Comparison of ENCODE assay signal across 13 cellular contexts in genomic region chr2:217277646-217278048, GRCh38.
DNase-seq lines count a peak whose midpoint lies in the region; ATAC-seq and TF ChIP-seq lines count a peak whose summit lies in the region.
"Had no signal": no experiment of that assay in that cellular context is flagged by ENCODE, and none has a peak within 500 bp of the region (broad histone marks: within the 10 kb centered on the region; RNA-seq: fewer than 3 reads in every experiment).

No MANE protein-coding gene starts in this region.

- no peak for ATAC-seq in stimulated activated naive CD8-positive, alpha-beta T cell treated with anti-CD3 and anti-CD28 coated beads, Interleukin-15, amount 100 ng/mL, for 72 hours
- no peak for ATAC-seq in HG03045 (IDR thresholded peaks at IDR 0.05; ENCODE audit: unreplicated experiment)
- ATAC-seq: natural killer cell treated with Interleukin-12 subunit alpha and Interleukin-12 subunit beta and Interleukin-15 and Interleukin-18, amount 100 ng/mL, for 72 hours had no signal

- peak in 1 of 56 donors; percentile 18 for TF ChIP-seq CTCF in dorsolateral prefrontal cortex (IDR thresholded peaks at IDR 0.05 in 54 of 56, conservative IDR thresholded peaks at IDR 0.05 in 2 of 56; ENCODE audit: low read depth in 1 of 56, partially characterized antibody in 56 of 56)

- H3K27me3 ChIP-seq in ACC112 (ENCODE audit: insufficient read depth, low read length) (no peaks in the 10 kb centered on the region), dorsolateral prefrontal cortex (no peaks in the 10 kb centered on the region), mesenchymal stem cell (ENCODE audit: control insufficient read depth in 1 of 2, insufficient read depth in 1 of 2, low read length in 2 of 2) (no peaks in the 10 kb centered on the region)
- H3K27me3 ChIP-seq: Peyer's patch had no signal

- H3K27ac Mint-ChIP-seq in stimulated activated naive CD8-positive, alpha-beta T cell treated with anti-CD3 and anti-CD28 coated beads, Interleukin-15, amount 100 ng/mL, for 72 hours: no peak overlapping the region
- H3K27ac Mint-ChIP-seq: B cell; natural killer cell treated with Interleukin-12 subunit alpha and Interleukin-12 subunit beta and Interleukin-15 and Interleukin-18, amount 100 ng/mL, for 72 hours had no signal

- H3K9me3 ChIP-seq in mesenchymal stem cell (ENCODE audit: control insufficient read depth, low read length): no peaks in the 10 kb centered on the region
- H3K9me3 ChIP-seq: Peyer's patch had no signal

- peak overlapping the region; percentile 62; the same call in 1 of the 2 replicates for H3K27ac ChIP-seq in ACC112 (ENCODE audit: low read depth, low read length)
- peak overlapping the region in 20 of 59 donors; percentile 13 to 75 (median 48) for H3K27ac ChIP-seq in dorsolateral prefrontal cortex
- no peak overlapping the region for H3K27ac ChIP-seq in mesenchymal stem cell (ENCODE audit: low read length, poor library complexity, severe bottlenecking)
- H3K27ac ChIP-seq: KMS-11 had no signal

- DNase-seq in NCI-H226 (peak; percentile 82), dorsolateral prefrontal cortex (peak in 8 of 10 donors; percentile 20 to 74 (median 56)), mesenchymal stem cell (peak; percentile 98), NCI-H2227 treated with DMSO at 0.1 percent for 48 hours (lab: John Stamatoyannopoulos, UW) (no peak)
- DNase-seq in stimulated activated naive CD8-positive, alpha-beta T cell treated with anti-CD3 and anti-CD28 coated beads, Interleukin-15, amount 100 ng/mL, for 72 hours: no peak
- DNase-seq in stimulated activated CD4-positive, alpha-beta T cell treated with anti-CD3 and anti-CD28 coated beads, Interleukin-1b, Interleukin-23, amount 100 ng/mL, for 48 hours: no peak
- DNase-seq: effector CD4-positive, alpha-beta T cell; Peyer's patch had no signal

- no peak overlapping the region for H3K18ac ChIP-seq in mesenchymal stem cell (ENCODE audit: low read depth in 1 of 2, low read length in 2 of 2)

- H3K4ac ChIP-seq in mesenchymal stem cell (ENCODE audit: low read depth in 1 of 2, low read length in 2 of 2): no peak overlapping the region

- H3K4me3 ChIP-seq in ACC112 (ENCODE audit: low read depth, low read length) (no peak overlapping the region), dorsolateral prefrontal cortex (peak overlapping the region in 11 of 59 donors; percentile 0 to 44 (median 19)), mesenchymal stem cell (ENCODE audit: insufficient read depth in 1 of 2, low read depth in 1 of 2, low read length in 2 of 2) (no peak overlapping the region)
- H3K4me3 ChIP-seq: Peyer's patch had no signal

- WGBS in mesenchymal stem cell: 0% methylated on average over 5 of the region's 5 CpGs

- H3K4me1 ChIP-seq in ACC112 (ENCODE audit: control insufficient read depth, insufficient read depth, low read length, unreplicated experiment) (peaks cover 32% of the 10 kb centered on the region), mesenchymal stem cell (ENCODE audit: control insufficient read depth, insufficient read depth, low read depth, low read length) (peaks cover 9% of the 10 kb centered on the region)
- H3K4me1 ChIP-seq: Peyer's patch had no signal

- H3K4me3 Mint-ChIP-seq in stimulated activated naive CD8-positive, alpha-beta T cell treated with anti-CD3 and anti-CD28 coated beads, Interleukin-15, amount 100 ng/mL, for 72 hours: no peak overlapping the region
- H3K4me3 Mint-ChIP-seq: B cell; natural killer cell treated with Interleukin-12 subunit alpha and Interleukin-12 subunit beta and Interleukin-15 and Interleukin-18, amount 100 ng/mL, for 72 hours had no signal

- H2BK15ac ChIP-seq in mesenchymal stem cell (ENCODE audit: low read depth, poor library complexity, severe bottlenecking): no peak overlapping the region

- H2AK5ac ChIP-seq in mesenchymal stem cell (ENCODE audit: low read length, severe bottlenecking): no peak overlapping the region

- no peak overlapping the region for H2BK120ac ChIP-seq in mesenchymal stem cell (ENCODE audit: low read depth, low read length)

- H2AFZ ChIP-seq in ACC112 (ENCODE audit: low read length, unreplicated experiment) (no peak overlapping the region), mesenchymal stem cell (ENCODE audit: low read depth, low read length) (no peak overlapping the region)

- H2BK5ac ChIP-seq in mesenchymal stem cell (ENCODE audit: low read depth, low read length, poor library complexity, severe bottlenecking): no peak overlapping the region

- no peaks in the 10 kb centered on the region for H3K4me1 Mint-ChIP-seq in stimulated activated naive CD8-positive, alpha-beta T cell treated with anti-CD3 and anti-CD28 coated beads, Interleukin-15, amount 100 ng/mL, for 72 hours
- H3K4me1 Mint-ChIP-seq: B cell had no signal

- H3K36me3 ChIP-seq in ACC112 (ENCODE audit: insufficient read depth, low read length) (no peaks in the 10 kb centered on the region), mesenchymal stem cell (ENCODE audit: control insufficient read depth in 1 of 2, insufficient read depth in 2 of 2, low read depth in 1 of 2, low read length in 2 of 2) (no peaks in the 10 kb centered on the region)
- H3K36me3 ChIP-seq: Peyer's patch had no signal

- H3K9ac ChIP-seq in mesenchymal stem cell (ENCODE audit: low read length): peak overlapping the region; percentile 9
- H3K9ac ChIP-seq: KMS-11 had no signal

- H2BK12ac ChIP-seq in mesenchymal stem cell (ENCODE audit: low read length in 2 of 2): peak overlapping the region in 1 of 2 experiments; percentile 66

- no peaks in the 10 kb centered on the region for H3K79me1 ChIP-seq in mesenchymal stem cell (replicated peaks; ENCODE audit: low read length, poor library complexity, severe bottlenecking)

- no peaks in the 10 kb centered on the region for H3K9me3 Mint-ChIP-seq in stimulated activated naive CD8-positive, alpha-beta T cell treated with anti-CD3 and anti-CD28 coated beads, Interleukin-15, amount 100 ng/mL, for 72 hours
- H3K9me3 Mint-ChIP-seq: natural killer cell treated with Interleukin-12 subunit alpha and Interleukin-12 subunit beta and Interleukin-15 and Interleukin-18, amount 100 ng/mL, for 72 hours had no signal

- no peak overlapping the region for H4K8ac ChIP-seq in mesenchymal stem cell (ENCODE audit: low read length)

- peak overlapping the region; percentile 1 for H4K91ac ChIP-seq in mesenchymal stem cell (ENCODE audit: low read length)

- H3K14ac ChIP-seq in mesenchymal stem cell (ENCODE audit: low read length in 2 of 2): no peak overlapping the region

- H3K4me2 ChIP-seq in mesenchymal stem cell (ENCODE audit: low read length, poor library complexity, severe bottlenecking): no peak overlapping the region
- H3K4me2 ChIP-seq: KMS-11 had no signal

- peaks cover 6% of the 10 kb centered on the region for H3K27me3 Mint-ChIP-seq in stimulated activated naive CD8-positive, alpha-beta T cell treated with anti-CD3 and anti-CD28 coated beads, Interleukin-15, amount 100 ng/mL, for 72 hours

- intact Hi-C loops in dorsolateral prefrontal cortex (cut with DNase I): loop anchor here in 1 of 2 donors (10.0 kb wide), 1 partner anchor 113 kb away; no protein-coding TSS in a partner anchor

- H3K23ac ChIP-seq in mesenchymal stem cell (ENCODE audit: low read length in 2 of 2): no peak overlapping the region

- H3K79me2 ChIP-seq in ACC112 (ENCODE audit: control insufficient read depth, insufficient read depth, low read length, unreplicated experiment): no peaks in the 10 kb centered on the region

Comparison
In these comparisons a context has a peak if more than half of its experiments do, and no peak if none do; other contexts are left out.
1. DNase-seq: peak in NCI-H226 (single experiment), dorsolateral prefrontal cortex (8 of 10) and mesenchymal stem cell (single experiment); none in stimulated activated naive CD8-positive, alpha-beta T cell treated with anti-CD3 and anti-CD28 coated beads, Interleukin-15, amount 100 ng/mL, for 72 hours (0 of 2), stimulated activated CD4-positive, alpha-beta T cell treated with anti-CD3 and anti-CD28 coated beads, Interleukin-1b, Interleukin-23, amount 100 ng/mL, for 48 hours (single experiment) and NCI-H2227 treated with DMSO at 0.1 percent for 48 hours (single experiment).